8 cellular contexts compared by ENCODE assay signal in the genomic region with DNA sequence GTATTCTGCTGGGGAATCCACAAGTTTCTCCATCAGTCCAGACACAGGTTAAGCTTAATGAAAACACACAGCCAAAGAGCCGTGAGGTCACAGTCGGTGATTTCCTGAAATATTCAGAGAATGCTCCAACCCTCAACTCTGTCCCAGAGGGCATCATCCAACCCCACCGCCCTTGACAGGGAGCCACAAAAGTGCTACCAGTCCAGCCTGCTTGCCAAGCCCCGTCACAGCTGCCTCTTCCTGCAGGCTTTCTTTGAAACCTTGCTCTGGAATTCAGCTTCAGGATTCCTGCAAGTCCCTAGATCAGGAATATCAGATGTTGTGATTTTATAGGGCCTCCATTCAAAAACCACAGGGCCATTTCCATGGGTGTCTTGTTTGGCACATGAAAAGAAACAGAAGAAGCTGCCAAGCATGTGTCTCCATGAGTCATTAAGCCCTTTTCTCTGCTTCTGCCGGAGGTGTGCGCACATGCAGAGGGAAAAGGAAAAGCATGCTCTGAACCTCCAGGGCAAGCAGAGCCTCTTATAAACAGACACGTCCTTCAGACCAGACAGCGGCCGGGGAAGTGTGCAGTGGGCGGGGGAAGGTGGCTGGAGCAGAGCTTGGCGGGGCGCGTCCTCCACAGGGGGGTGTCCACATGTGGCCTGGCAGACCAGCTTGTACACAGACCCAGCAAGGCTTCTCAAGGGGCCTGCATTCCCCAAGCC.
DNase-seq lines count a peak whose midpoint lies in the region; ATAC-seq, FAIRE-seq and TF ChIP-seq lines count a peak whose summit lies in the region.

No MANE protein-coding gene starts in this region.

- ATAC-seq in A549, result peak; percentile 79 to 83

- no peak overlapping the region for H3K4me3 ChIP-seq in A549

- peaks cover 7% of the 10 kb centered on the region; the same call in 2 of the 3 replicates for H3K9me3 ChIP-seq in A549

- CTCF ChIA-PET in A549 (lab: Yijun Ruan, JAX), result interaction anchor here (0.6 to 6.8 kb wide), 5 partner anchors 10 to 669 kb away, joined by 3 to 69 read pairs (median 4); no protein-coding TSS in a partner anchor
- CTCF ChIA-PET in activated naive CD4-positive, alpha-beta T cell treated with anti-CD3 and anti-CD28 coated beads, Interleukin-2, amount 10 ng/mL, durations not matched to agents 7 days and 5 days (lab: Charles Lee), result interaction anchor here (0.9 to 14.6 kb wide), 6 partner anchors 10 to 374 kb away, joined by 3 to 144 read pairs (median 4); no protein-coding TSS in a partner anchor

- H3K9me3 Mint-ChIP-seq in activated naive CD4-positive, alpha-beta T cell treated with anti-CD3 and anti-CD28 coated beads, Interleukin-2, amount 10 ng/mL, durations not matched to agents 7 days and 5 days, result peaks cover 16% of the 10 kb centered on the region
- peaks cover 0 to 4% (median 0%) of the 10 kb centered on the region in 6 donors for H3K9me3 Mint-ChIP-seq in immature natural killer cell

- H3K27me3 Mint-ChIP-seq in activated naive CD4-positive, alpha-beta T cell treated with anti-CD3 and anti-CD28 coated beads, Interleukin-2, amount 10 ng/mL, durations not matched to agents 7 days and 5 days, result peaks cover 30% of the 10 kb centered on the region
- peaks cover 0 to 4% (median 3%) of the 10 kb centered on the region in 3 donors for H3K27me3 Mint-ChIP-seq in immature natural killer cell (ENCODE audit: low read depth in 3 of 3)

- TF ChIP-seq POLR2A in A549 (IDR thresholded peaks at IDR 0.05; ENCODE audit: low read length), result no peak

- H3K27ac Mint-ChIP-seq in activated naive CD4-positive, alpha-beta T cell treated with anti-CD3 and anti-CD28 coated beads, Interleukin-2, amount 10 ng/mL, durations not matched to agents 7 days and 5 days, result peak overlapping the region; percentile 81
- peak overlapping the region; percentile 64 to 91 (median 89) for H3K27ac Mint-ChIP-seq in immature natural killer cell

- peaks cover 60% of the 10 kb centered on the region for H3K4me1 Mint-ChIP-seq in activated naive CD4-positive, alpha-beta T cell treated with anti-CD3 and anti-CD28 coated beads, Interleukin-2, amount 10 ng/mL, durations not matched to agents 7 days and 5 days
- peaks cover 75 to 87% of the 10 kb centered on the region in 2 donors for H3K4me1 Mint-ChIP-seq in immature natural killer cell

- DNase-seq in A549 (ENCODE audit: low read depth in 1 of 2, low spot score in 1 of 2) (peak; percentile 22 to 39), GOT3 (lab: John Stamatoyannopoulos, UW) (peak; percentile 79), immature natural killer cell (no peak), putamen (ENCODE audit: low spot score) (no peak), DMS153 (lab: John Stamatoyannopoulos, UW) (no peak)
- peak; percentile 34 for DNase-seq in activated naive CD4-positive, alpha-beta T cell treated with anti-CD3 and anti-CD28 coated beads, Interleukin-2, amount 10 ng/mL, durations not matched to agents 7 days and 5 days
- DNase-seq in stimulated activated naive CD4-positive, alpha-beta T cell treated with Interleukin-2 at 50 U/mL for 16 hours (lab: John Stamatoyannopoulos, UW), result peak; percentile 8
- DNase-seq in NK-92 treated with Interleukin-12 subunit alpha and Interleukin-12 subunit beta, amount 100 ng/mL, for 24 hours (lab: John Stamatoyannopoulos, UW), result no peak

- no peak for TF ChIP-seq EP300 in A549 (IDR thresholded peaks at IDR 0.05)

- H3K27ac ChIP-seq in A549, result peak overlapping the region; percentile 43 to 85; a peak in 5 of 6 replicates

- peaks cover 19% of the 10 kb centered on the region for H3K36me3 Mint-ChIP-seq in activated naive CD4-positive, alpha-beta T cell treated with anti-CD3 and anti-CD28 coated beads, Interleukin-2, amount 10 ng/mL, durations not matched to agents 7 days and 5 days
- peaks cover 0 to 4% (median 0%) of the 10 kb centered on the region in 3 donors for H3K36me3 Mint-ChIP-seq in immature natural killer cell

- H3K4me2 ChIP-seq in A549, result peak overlapping the region; percentile 54

- TF ChIP-seq RAD21 in A549 (conservative IDR thresholded peaks at IDR 0.05 in 1 of 2, IDR thresholded peaks at IDR 0.05 in 1 of 2), result no peak

- 12% methylated on average over 12 of the region's 13 CpGs for WGBS in A549 (ENCODE audit: missing lambda C conversion rate)

- peaks cover 25% of the 10 kb centered on the region for H3K4me1 ChIP-seq in A549

- no peak for FAIRE-seq in A549 (lab: Jason Lieb, UNC)

- POLR2A ChIA-PET in A549 (lab: Yijun Ruan, JAX), result interaction anchor here (1.0 to 1.7 kb wide), 3 partner anchors 10 to 293 kb away, joined by 3 to 4 read pairs (median 4); a partner anchor contains a TSS

- TF ChIP-seq CTCF in A549 (IDR thresholded peaks at IDR 0.05), result no peak

- no peak overlapping the region for H3K4me3 Mint-ChIP-seq in activated naive CD4-positive, alpha-beta T cell treated with anti-CD3 and anti-CD28 coated beads, Interleukin-2, amount 10 ng/mL, durations not matched to agents 7 days and 5 days
- H3K4me3 Mint-ChIP-seq in immature natural killer cell, result peak overlapping the region; percentile 22 to 74 (median 48)

TF ChIP-seq in A549, 52 proteins besides CTCF, POLR2A, EP300 and RAD21:
- TF ChIP-seq, protein P1, sequence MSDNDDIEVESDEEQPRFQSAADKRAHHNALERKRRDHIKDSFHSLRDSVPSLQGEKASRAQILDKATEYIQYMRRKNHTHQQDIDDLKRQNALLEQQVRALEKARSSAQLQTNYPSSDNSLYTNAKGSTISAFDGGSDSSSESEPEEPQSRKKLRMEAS (IDR thresholded peaks at IDR 0.05), result peak; percentile 64; the same call in 1 of the 2 replicates
- TF ChIP-seq FOSL2 (IDR thresholded peaks at IDR 0.05) (no peak), FOSL2 (CRISPR knock-in tag; IDR thresholded peaks at IDR 0.05) (peak; percentile 41; the same call in 1 of the 2 replicates), CBX8 (IDR thresholded peaks at IDR 0.05) (no peak), JUNB (IDR thresholded peaks at IDR 0.05) (0 out of 2 replicates have a peak, but pooled peaks have one; percentile 17)

Comparison
In these comparisons a context has a peak if more than half of its experiments do, and no peak if none do; other contexts are left out.
1. DNase-seq: peak in A549 (2 of 2), GOT3 (single experiment), activated naive CD4-positive, alpha-beta T cell treated with anti-CD3 and anti-CD28 coated beads, Interleukin-2, amount 10 ng/mL, durations not matched to agents 7 days and 5 days (single experiment) and stimulated activated naive CD4-positive, alpha-beta T cell treated with Interleukin-2 at 50 U/mL for 16 hours (single experiment); none in immature natural killer cell (0 of 3), putamen (single experiment), NK-92 treated with Interleukin-12 subunit alpha and Interleukin-12 subunit beta, amount 100 ng/mL, for 24 hours (single experiment) and DMS153 (single experiment).